In the genomic region with DNA sequence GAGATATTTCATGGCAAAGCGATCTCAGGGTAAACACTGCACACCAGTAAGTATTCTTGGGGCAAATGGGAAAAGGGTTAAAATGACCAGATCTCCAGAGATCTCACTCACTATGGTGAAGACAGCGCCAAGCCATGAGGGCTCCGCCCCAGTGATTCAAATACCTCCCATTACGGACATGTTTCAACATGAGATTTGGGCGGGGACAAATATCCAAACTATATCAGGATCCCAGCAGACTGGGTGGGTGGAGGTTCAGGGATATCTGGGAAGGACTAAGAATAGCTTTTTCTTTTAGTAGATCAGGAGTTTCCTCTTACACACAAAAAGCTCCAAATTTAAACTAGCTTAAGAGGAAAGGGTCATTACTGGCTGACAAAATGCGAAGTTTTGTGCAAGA, we compare ENCODE assay signal across 35 cellular contexts.
"Had no signal": no experiment of that assay in that cellular context is flagged by ENCODE, and none has a peak within 500 bp of the region (broad histone marks: within the 10 kb centered on the region; RNA-seq: fewer than 3 reads in every experiment).

No MANE protein-coding gene starts in this region.

- H3K36me3 Mint-ChIP-seq: activated CD8-positive, alpha-beta memory T cell treated with anti-CD3 and anti-CD28 coated beads, Interleukin-2, amount 10 ng/mL, durations not matched to agents 7 days and 5 days; activated naive CD4-positive, alpha-beta T cell treated with anti-CD3 and anti-CD28 coated beads, Interleukin-2, amount 10 ng/mL, durations not matched to agents 7 days and 5 days; brain had no signal

- ATAC-seq: activated CD4-positive, alpha-beta T cell treated with anti-CD3 and anti-CD28 coated beads for 36 hours; activated CD4-positive, CD25-positive, alpha-beta regulatory T cell treated with anti-CD3 and anti-CD28 coated beads, Interleukin-2, amount 50 U/mL, for 24 hours; activated CD8-positive, alpha-beta memory T cell treated with anti-CD3 and anti-CD28 coated beads, Interleukin-2, amount 10 ng/mL, durations not matched to agents 7 days and 5 days; activated CD8-positive, alpha-beta T cell treated with anti-CD3 and anti-CD28 coated beads, Interleukin-2, amount 10 ng/mL, durations not matched to agents 7 days and 5 days; activated naive CD8-positive, alpha-beta T cell treated with anti-CD3 and anti-CD28 coated beads, Interleukin-2, amount 50 U/mL, for 24 hours had no signal

- H3K4me1 Mint-ChIP-seq: activated CD4-positive, alpha-beta memory T cell treated with anti-CD3 and anti-CD28 coated beads, Interleukin-2, amount 10 ng/mL, durations not matched to agents 7 days and 5 days; activated CD4-positive, alpha-beta T cell treated with anti-CD3 and anti-CD28 coated beads for 36 hours; activated CD4-positive, alpha-beta T cell treated with anti-CD3 and anti-CD28 coated beads, Interleukin-2, amount 10 ng/mL, durations not matched to agents 7 days and 5 days; activated CD8-positive, alpha-beta memory T cell treated with anti-CD3 and anti-CD28 coated beads, Interleukin-2, amount 10 ng/mL, durations not matched to agents 7 days and 5 days; activated naive CD4-positive, alpha-beta T cell treated with anti-CD3 and anti-CD28 coated beads, Interleukin-2, amount 10 ng/mL, durations not matched to agents 7 days and 5 days; activated naive CD4-positive, alpha-beta T cell treated with anti-CD3 and anti-CD28 coated beads, Interleukin-2, amount 50 U/mL, for 24 hours; activated naive CD8-positive, alpha-beta T cell treated with anti-CD3 and anti-CD28 coated beads, Interleukin-2, amount 10 ng/mL, durations not matched to agents 7 days and 5 days; activated naive CD8-positive, alpha-beta T cell treated with anti-CD3 and anti-CD28 coated beads, Interleukin-2, amount 50 U/mL, for 24 hours had no signal

- DNase-seq: activated CD4-positive, alpha-beta memory T cell treated with anti-CD3 and anti-CD28 coated beads, Interleukin-2, amount 10 ng/mL, durations not matched to agents 7 days and 5 days; activated CD4-positive, alpha-beta T cell treated with anti-CD3 and anti-CD28 coated beads for 1 hour; activated CD4-positive, alpha-beta T cell treated with anti-CD3 and anti-CD28 coated beads for 36 hours; activated CD4-positive, alpha-beta T cell treated with anti-CD3 and anti-CD28 coated beads for 48 hours; activated CD4-positive, alpha-beta T cell treated with anti-CD3 and anti-CD28 coated beads, Interleukin-2, amount 10 ng/mL, durations not matched to agents 7 days and 5 days; activated CD4-positive, alpha-beta T cell treated with anti-CD3 and anti-CD28 coated beads, Interleukin-2, amount 50 U/mL, for 48 hours; activated CD4-positive, CD25-positive, alpha-beta regulatory T cell; activated CD8-positive, alpha-beta memory T cell treated with anti-CD3 and anti-CD28 coated beads for 24 hours; activated CD8-positive, alpha-beta memory T cell treated with anti-CD3 and anti-CD28 coated beads, Interleukin-2, amount 10 ng/mL, durations not matched to agents 7 days and 5 days; activated CD8-positive, alpha-beta memory T cell treated with anti-CD3 and anti-CD28 coated beads, Interleukin-2, amount 50 U/mL, for 48 hours; activated CD8-positive, alpha-beta T cell treated with anti-CD3 and anti-CD28 coated beads, Interleukin-2, amount 10 ng/mL, durations not matched to agents 7 days and 5 days; activated effector memory CD4-positive, alpha-beta T cell treated with Interleukin-2 at 50 U/mL for 16 hours; activated gamma-delta T cell; activated naive CD4-positive, alpha-beta T cell treated with anti-CD3 and anti-CD28 coated beads, Interleukin-2, amount 10 ng/mL, durations not matched to agents 7 days and 5 days; activated naive CD4-positive, alpha-beta T cell treated with Interleukin-2 at 50 U/mL for 16 hours; activated naive CD8-positive, alpha-beta T cell treated with anti-CD3 and anti-CD28 coated beads, Interleukin-2, amount 10 ng/mL, durations not matched to agents 7 days and 5 days; activated naive CD8-positive, alpha-beta T cell treated with anti-CD3 and anti-CD28 coated beads, Interleukin-2, amount 50 U/mL, for 24 hours; activated T-cell treated with anti-CD3 and anti-CD28 coated beads, Interleukin-2, amount 50 U/mL, for 24 hours; activated T-cell treated with anti-CD3 and anti-CD28 coated beads, Interleukin-2, amount 50 U/mL, for 48 hours; amygdala; anterior cingulate cortex; central memory CD4-positive, alpha-beta T cell; SW 1271; T-helper 1 cell; T-helper 2 cell; T-helper 9 cell had no signal

- H3K9me3 ChIP-seq: ascending aorta had no signal

- H3K4me3 ChIP-seq: ascending aorta had no signal

- H3K27me3 ChIP-seq: ascending aorta had no signal

- H3K4me3 Mint-ChIP-seq: activated CD4-positive, alpha-beta memory T cell treated with anti-CD3 and anti-CD28 coated beads, Interleukin-2, amount 10 ng/mL, durations not matched to agents 7 days and 5 days; activated CD4-positive, alpha-beta T cell treated with anti-CD3 and anti-CD28 coated beads for 36 hours; activated CD4-positive, alpha-beta T cell treated with anti-CD3 and anti-CD28 coated beads, Interleukin-2, amount 10 ng/mL, durations not matched to agents 7 days and 5 days; activated CD8-positive, alpha-beta memory T cell treated with anti-CD3 and anti-CD28 coated beads, Interleukin-2, amount 10 ng/mL, durations not matched to agents 7 days and 5 days; activated CD8-positive, alpha-beta T cell treated with anti-CD3 and anti-CD28 coated beads, Interleukin-2, amount 10 ng/mL, durations not matched to agents 7 days and 5 days; activated naive CD4-positive, alpha-beta T cell treated with anti-CD3 and anti-CD28 coated beads, Interleukin-2, amount 10 ng/mL, durations not matched to agents 7 days and 5 days; activated naive CD4-positive, alpha-beta T cell treated with anti-CD3 and anti-CD28 coated beads, Interleukin-2, amount 50 U/mL, for 24 hours; activated naive CD8-positive, alpha-beta T cell; activated naive CD8-positive, alpha-beta T cell treated with anti-CD3 and anti-CD28 coated beads, Interleukin-2, amount 10 ng/mL, durations not matched to agents 7 days and 5 days; activated naive CD8-positive, alpha-beta T cell treated with anti-CD3 and anti-CD28 coated beads, Interleukin-2, amount 50 U/mL, for 24 hours; activated T-cell treated with anti-CD3 and anti-CD28 coated beads, Interleukin-2, amount 50 U/mL, for 24 hours; brain; T-helper 1 cell treated with Interleukin-12 subunit alpha and Interleukin-12 subunit beta and Interleukin-4 antibody, amounts not matched to agents 30 μg/mL and 1 μg/mL, for 36 hours; T-helper 2 cell treated with Interferon-gamma antibody and Interleukin-4, amounts not matched to agents 5 μg/mL and 100 μg/mL, for 36 hours had no signal

- H3K27ac Mint-ChIP-seq: activated CD4-positive, alpha-beta memory T cell treated with anti-CD3 and anti-CD28 coated beads, Interleukin-2, amount 10 ng/mL, durations not matched to agents 7 days and 5 days; activated CD4-positive, alpha-beta T cell treated with anti-CD3 and anti-CD28 coated beads for 36 hours; activated CD4-positive, alpha-beta T cell treated with anti-CD3 and anti-CD28 coated beads, Interleukin-2, amount 10 ng/mL, durations not matched to agents 7 days and 5 days; activated CD8-positive, alpha-beta memory T cell treated with anti-CD3 and anti-CD28 coated beads, Interleukin-2, amount 10 ng/mL, durations not matched to agents 7 days and 5 days; activated CD8-positive, alpha-beta T cell treated with anti-CD3 and anti-CD28 coated beads, Interleukin-2, amount 10 ng/mL, durations not matched to agents 7 days and 5 days; activated naive CD4-positive, alpha-beta T cell treated with anti-CD3 and anti-CD28 coated beads, Interleukin-2, amount 10 ng/mL, durations not matched to agents 7 days and 5 days; activated naive CD4-positive, alpha-beta T cell treated with anti-CD3 and anti-CD28 coated beads, Interleukin-2, amount 50 U/mL, for 24 hours; activated naive CD8-positive, alpha-beta T cell; activated naive CD8-positive, alpha-beta T cell treated with anti-CD3 and anti-CD28 coated beads, Interleukin-2, amount 10 ng/mL, durations not matched to agents 7 days and 5 days; activated naive CD8-positive, alpha-beta T cell treated with anti-CD3 and anti-CD28 coated beads, Interleukin-2, amount 50 U/mL, for 24 hours; activated T-cell treated with anti-CD3 and anti-CD28 coated beads, Interleukin-2, amount 50 U/mL, for 24 hours; activated T-helper 2 cell treated with anti-CD3 and anti-CD28 coated beads, Interferon-gamma antibody, Interleukin-2, Interleukin-4, amounts not matched to agents 10 μg/mL and 5 μg/mL and 100 μg/mL, durations not matched to agents 14 hours and 24 hours and 36 hours; brain; T-helper 1 cell treated with Interleukin-12 subunit alpha and Interleukin-12 subunit beta and Interleukin-4 antibody, amounts not matched to agents 30 μg/mL and 1 μg/mL, for 36 hours; T-helper 2 cell treated with Interferon-gamma antibody and Interleukin-4, amounts not matched to agents 5 μg/mL and 100 μg/mL, for 36 hours had no signal

- H3K36me3 ChIP-seq: ascending aorta had no signal

- H3K27ac ChIP-seq: ascending aorta, VCaP had no signal

- H3K27me3 Mint-ChIP-seq: activated CD4-positive, alpha-beta memory T cell treated with anti-CD3 and anti-CD28 coated beads, Interleukin-2, amount 10 ng/mL, durations not matched to agents 7 days and 5 days; activated CD4-positive, alpha-beta T cell treated with anti-CD3 and anti-CD28 coated beads for 36 hours; activated CD4-positive, alpha-beta T cell treated with anti-CD3 and anti-CD28 coated beads, Interleukin-2, amount 10 ng/mL, durations not matched to agents 7 days and 5 days; activated CD8-positive, alpha-beta memory T cell treated with anti-CD3 and anti-CD28 coated beads, Interleukin-2, amount 10 ng/mL, durations not matched to agents 7 days and 5 days; activated naive CD4-positive, alpha-beta T cell treated with anti-CD3 and anti-CD28 coated beads, Interleukin-2, amount 10 ng/mL, durations not matched to agents 7 days and 5 days; activated naive CD4-positive, alpha-beta T cell treated with anti-CD3 and anti-CD28 coated beads, Interleukin-2, amount 50 U/mL, for 24 hours; activated naive CD8-positive, alpha-beta T cell; activated naive CD8-positive, alpha-beta T cell treated with anti-CD3 and anti-CD28 coated beads, Interleukin-2, amount 10 ng/mL, durations not matched to agents 7 days and 5 days; activated naive CD8-positive, alpha-beta T cell treated with anti-CD3 and anti-CD28 coated beads, Interleukin-2, amount 50 U/mL, for 24 hours; activated T-cell treated with anti-CD3 and anti-CD28 coated beads, Interleukin-2, amount 50 U/mL, for 24 hours; brain had no signal

- H3K9me3 Mint-ChIP-seq: activated CD4-positive, alpha-beta memory T cell treated with anti-CD3 and anti-CD28 coated beads, Interleukin-2, amount 10 ng/mL, durations not matched to agents 7 days and 5 days; activated CD4-positive, alpha-beta T cell treated with anti-CD3 and anti-CD28 coated beads, Interleukin-2, amount 10 ng/mL, durations not matched to agents 7 days and 5 days; activated naive CD4-positive, alpha-beta T cell treated with anti-CD3 and anti-CD28 coated beads, Interleukin-2, amount 10 ng/mL, durations not matched to agents 7 days and 5 days; activated naive CD4-positive, alpha-beta T cell treated with anti-CD3 and anti-CD28 coated beads, Interleukin-2, amount 50 U/mL, for 24 hours; activated naive CD8-positive, alpha-beta T cell treated with anti-CD3 and anti-CD28 coated beads, Interleukin-2, amount 10 ng/mL, durations not matched to agents 7 days and 5 days; activated T-cell treated with anti-CD3 and anti-CD28 coated beads, Interleukin-2, amount 50 U/mL, for 24 hours; activated T-helper 2 cell treated with anti-CD3 and anti-CD28 coated beads, Interferon-gamma antibody, Interleukin-2, Interleukin-4, amounts not matched to agents 10 μg/mL and 5 μg/mL and 100 μg/mL, durations not matched to agents 14 hours and 24 hours and 36 hours; brain; T-helper 1 cell treated with Interleukin-12 subunit alpha and Interleukin-12 subunit beta and Interleukin-4 antibody, amounts not matched to agents 30 μg/mL and 1 μg/mL, for 36 hours; T-helper 2 cell treated with Interferon-gamma antibody and Interleukin-4, amounts not matched to agents 5 μg/mL and 100 μg/mL, for 36 hours had no signal

- H3K4me1 ChIP-seq: ascending aorta had no signal
